In the genomic region with DNA sequence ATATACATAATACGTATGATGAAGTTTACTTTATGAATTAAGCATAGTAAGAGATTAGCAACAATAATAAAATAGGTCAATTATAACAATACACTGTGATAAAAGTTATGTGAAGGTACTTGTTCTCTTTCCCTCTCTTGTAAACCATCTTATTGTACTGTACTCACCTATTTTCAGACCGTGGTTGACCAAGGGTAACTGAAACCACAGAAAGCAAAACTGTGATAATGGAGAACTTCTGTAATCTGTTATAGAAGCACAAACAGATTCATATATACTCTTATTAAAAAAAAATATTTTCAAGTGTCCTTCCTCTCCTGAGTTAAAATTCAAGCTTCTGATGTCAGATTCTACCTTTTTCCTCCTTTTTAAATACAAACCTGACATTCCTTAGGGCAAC, we compare ENCODE assay signal across 15 cellular contexts.
DNase-seq lines count a peak whose midpoint lies in the region; ATAC-seq and TF ChIP-seq lines count a peak whose summit lies in the region.
"Had no signal": no experiment of that assay in that cellular context is flagged by ENCODE, and none has a peak within 500 bp of the region (broad histone marks: within the 10 kb centered on the region; RNA-seq: fewer than 3 reads in every experiment).

No MANE protein-coding gene starts in this region.

- peak; percentile 36 for DNase-seq in MV-4-11 (lab: John Stamatoyannopoulos, UW)
- DNase-seq in sciatic nerve (ENCODE audit: low spot score), result no peak
- DNase-seq in COLO829 (ENCODE audit: low spot score), result no peak
- no peak for DNase-seq in H9
- no peak for DNase-seq in GM23248
- DNase-seq: C1 segment of cervical spinal cord; CD4-positive, alpha-beta T cell; DMS153; DMS79 treated with DMSO at 0.1 percent for 48 hours; EL; GOT3 had no signal

- H3K14ac ChIP-seq in H9 (ENCODE audit: insufficient read depth, low read length), result no peak overlapping the region

- no peak overlapping the region for H3K4me3 ChIP-seq in GM23248
- H3K4me3 ChIP-seq: HAP-1 had no signal

- no peaks in the 10 kb centered on the region for H3K9me3 Mint-ChIP-seq in H9

- no peak overlapping the region for H2AK5ac ChIP-seq in H9 (ENCODE audit: insufficient read length, low read length)

- H4K5ac ChIP-seq in H9 (ENCODE audit: insufficient read length, low read depth, low read length), result no peak overlapping the region

- no peak overlapping the region for H3K9ac ChIP-seq in H9 (ENCODE audit: extremely low read depth, insufficient read length, low read length)
- no peak overlapping the region for H3K9ac ChIP-seq in GM23248

- H3K27me3 Mint-ChIP-seq in H9 (ENCODE audit: low read depth), result no peaks in the 10 kb centered on the region
- H3K27me3 Mint-ChIP-seq: B cell; CD4-positive, alpha-beta T cell had no signal

- no peaks in the 10 kb centered on the region for H3K36me3 ChIP-seq in GM23248 (ENCODE audit: low read depth)
- H3K36me3 ChIP-seq: HAP-1 had no signal

- in situ Hi-C loops in GM23248 (cut with MboI), result no loop called here

- H3K79me2 ChIP-seq in H9 (ENCODE audit: insufficient read depth, low read length) (no peaks in the 10 kb centered on the region), GM23248 (ENCODE audit: insufficient read depth) (no peaks in the 10 kb centered on the region)

- H3K4me2 ChIP-seq in H9 (ENCODE audit: insufficient read depth, insufficient read length, low read length), result no peak overlapping the region
- H3K4me2 ChIP-seq in GM23248 (ENCODE audit: unreplicated experiment), result no peak overlapping the region

- H4K20me1 ChIP-seq in H9 (ENCODE audit: control insufficient read depth, insufficient read depth, insufficient read length) (no peaks in the 10 kb centered on the region), GM23248 (ENCODE audit: insufficient read depth) (no peaks in the 10 kb centered on the region)

- H3F3A ChIP-seq in GM23248 (ENCODE audit: insufficient read depth), result no peaks in the 10 kb centered on the region

- intact Hi-C loops in sciatic nerve (cut with DNase I), result no loop called here

- H3K27ac ChIP-seq in H9 (ENCODE audit: insufficient read length, low read depth, low read length), result no peak overlapping the region
- H3K27ac ChIP-seq in GM23248, result no peak overlapping the region

- no peaks in the 10 kb centered on the region for H3K9me3 ChIP-seq in H9 (ENCODE audit: control insufficient read depth, low read depth, low read length)
- no peaks in the 10 kb centered on the region for H3K9me3 ChIP-seq in GM23248 (ENCODE audit: low read depth)
- H3K9me3 ChIP-seq: HAP-1 had no signal

- no peak overlapping the region for H3K23ac ChIP-seq in H9 (ENCODE audit: insufficient read length, low read depth, low read length)

- H3K79me1 ChIP-seq in H9 (ENCODE audit: insufficient read depth, low read depth, low read length, poor library complexity, severe bottlenecking), result no peaks in the 10 kb centered on the region

- H2AFZ ChIP-seq in H9 (ENCODE audit: low read length) (no peak overlapping the region), GM23248 (no peak overlapping the region)

- no peak for TF ChIP-seq CTCF in H9 (conservative IDR thresholded peaks at IDR 0.05)

- no CpG with 5 or more reads among the region's 2 CpGs for WGBS in H9 (ENCODE audit: extremely low coverage, insufficient read length, low lambda C conversion rate)
- 41 to 57% methylated on average over 2 of the region's 2 CpGs for WGBS in GM23248 (ENCODE audit: low coverage in 1 of 2, low lambda C conversion rate in 2 of 2, missing lambda C conversion rate in 2 of 2), 2 experiments

- peak; percentile 60 for ATAC-seq in GM18907 (IDR thresholded peaks at IDR 0.05; ENCODE audit: unreplicated experiment)
- peak; percentile 43 for ATAC-seq in HG02798 (IDR thresholded peaks at IDR 0.05; ENCODE audit: poor library complexity, unreplicated experiment)
- ATAC-seq in sciatic nerve, result no peak

- no peak overlapping the region for H2BK12ac ChIP-seq in H9 (ENCODE audit: insufficient read length, low read depth, low read length)

- H4K91ac ChIP-seq in H9 (ENCODE audit: insufficient read length, low read depth, low read length), result no peak overlapping the region

- no peaks in the 10 kb centered on the region for H3K36me3 Mint-ChIP-seq in H9 (ENCODE audit: insufficient read depth in 1 of 3, low read depth in 3 of 3)

- no peaks in the 10 kb centered on the region; the same call in 1 of the 2 replicates for H3K9me2 ChIP-seq in GM23248 (ENCODE audit: insufficient read depth)

- H3K23me2 ChIP-seq in H9 (ENCODE audit: insufficient read length, low read depth, low read length, poor library complexity, severe bottlenecking), result no peaks in the 10 kb centered on the region

- no peak overlapping the region for H2BK20ac ChIP-seq in H9 (ENCODE audit: low read depth, low read length, poor library complexity, severe bottlenecking)

- H2BK120ac ChIP-seq in H9 (ENCODE audit: low read depth, low read length, poor library complexity, severe bottlenecking), result no peak overlapping the region

- H3K4me1 ChIP-seq in H9 (ENCODE audit: insufficient read depth, low read length) (no peaks in the 10 kb centered on the region), GM23248 (ENCODE audit: insufficient read depth) (no peaks in the 10 kb centered on the region)
- H3K4me1 ChIP-seq: HAP-1 had no signal

- H3K4me1 Mint-ChIP-seq in H9, result no peaks in the 10 kb centered on the region
- H3K4me1 Mint-ChIP-seq: B cell had no signal

- H3K27me3 ChIP-seq in H9 (ENCODE audit: insufficient read depth, low read length) (no peaks in the 10 kb centered on the region), GM23248 (replicated peaks; ENCODE audit: insufficient read depth) (no peaks in the 10 kb centered on the region)

- H3K4me3 Mint-ChIP-seq in H9, result no peak overlapping the region
- H3K4me3 Mint-ChIP-seq: B cell; CD4-positive, alpha-beta T cell had no signal

- no peak overlapping the region for H3K4ac ChIP-seq in H9 (ENCODE audit: low read depth, low read length)

- no peak overlapping the region for H2BK15ac ChIP-seq in H9 (ENCODE audit: low read depth, low read length)

- no peak overlapping the region for H3K56ac ChIP-seq in H9 (ENCODE audit: insufficient read length, low read depth, low read length)

- H3K18ac ChIP-seq in H9 (ENCODE audit: insufficient read length, low read depth, low read length), result no peak overlapping the region

- no peak overlapping the region for H3T11ph ChIP-seq in H9 (ENCODE audit: low read length)

- no peak overlapping the region for H2BK5ac ChIP-seq in H9 (ENCODE audit: insufficient read length, low read length)

- no peak overlapping the region for H3K27ac Mint-ChIP-seq in H9
- H3K27ac Mint-ChIP-seq: B cell; CD4-positive, alpha-beta T cell had no signal

- no peak overlapping the region for H4K8ac ChIP-seq in H9 (replicated peaks; ENCODE audit: insufficient read length, low read depth, low read length)
